Comparison of ENCODE assay signal across 8 cellular contexts in the genomic region with DNA sequence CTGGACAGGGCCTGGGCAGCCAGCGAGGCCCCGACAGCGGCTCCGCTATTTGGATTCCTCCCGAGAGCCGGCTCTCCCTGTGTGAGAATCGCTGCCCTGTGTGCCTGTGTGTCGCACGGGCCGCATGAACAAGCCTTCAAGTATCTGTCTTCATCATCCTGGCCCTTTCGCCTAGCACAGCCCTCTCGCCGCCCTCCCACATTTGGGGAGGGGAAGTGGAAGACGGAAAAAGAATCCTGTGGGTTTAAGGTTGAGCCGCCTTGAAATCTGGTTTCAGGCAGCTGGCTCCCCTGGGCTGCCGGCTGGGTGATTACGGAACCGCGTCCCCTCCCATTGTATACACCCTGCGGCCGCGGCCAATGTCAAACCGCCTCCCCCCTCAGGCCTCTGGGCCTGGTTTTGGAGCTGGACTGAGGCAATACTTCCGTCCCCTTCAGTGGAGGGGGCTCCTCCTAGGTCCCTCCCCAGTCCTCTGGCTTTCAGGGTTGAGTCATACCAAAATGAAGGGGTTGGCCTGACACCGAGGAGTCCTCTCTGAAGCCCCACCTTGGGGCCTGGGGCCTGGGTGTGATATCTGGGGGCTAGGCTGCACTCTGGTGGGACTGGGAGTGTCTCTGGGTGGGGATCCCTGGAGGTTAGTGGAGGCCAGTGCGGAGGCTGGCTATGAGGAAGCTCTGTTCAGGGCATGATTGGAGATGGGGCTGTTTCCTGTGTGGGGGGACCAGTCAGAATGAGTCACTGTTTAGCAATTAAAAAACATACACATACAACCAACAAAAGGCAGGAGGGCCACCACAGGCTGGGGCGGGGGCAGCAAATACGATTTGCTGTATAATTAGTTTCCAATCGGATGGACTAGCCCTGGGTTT. TPM values are rescaled to one million over a fixed set of nuclear protein-coding genes. Genes with fewer than 3 reads are reported as not detected.
A peak's percentile ranks its signal among the peaks of the same experiment; 100 is the strongest.
DNase-seq lines count a peak whose midpoint lies in the region; ATAC-seq, FAIRE-seq and TF ChIP-seq lines count a peak whose summit lies in the region.

No MANE protein-coding gene starts in this region.

- peaks cover 53% of the 10 kb centered on the region for H4K20me1 ChIP-seq in HepG2 (ENCODE audit: insufficient read depth, low read length)

- peak overlapping the region; percentile 90 for H3K4me2 ChIP-seq in HepG2 (ENCODE audit: low read depth, low read length)

- H3K27me3 ChIP-seq in colonic mucosa (no peaks in the 10 kb centered on the region), HepG2 (ENCODE audit: control insufficient read depth in 1 of 2, insufficient read depth in 2 of 2, low read length in 2 of 2) (no peaks in the 10 kb centered on the region; a peak in 1 of 5 replicates)

- no TSS peak for BruUV-seq in HepG2 (replicated peaks; lab: Mats Ljungman, UMichigan)

- peak overlapping the region; percentile 71 to 100 for H3K9ac ChIP-seq in colonic mucosa (ENCODE audit: low read depth in 2 of 2, low read length in 2 of 2)
- peak overlapping the region; percentile 90 for H3K9ac ChIP-seq in HepG2 (ENCODE audit: insufficient read depth, low read depth, low read length)

- CTCF ChIA-PET in GM10248 (lab: Yijun Ruan, JAX) (interaction anchor here (0.7 to 3.4 kb wide), 9 partner anchors 8 to 142 kb away, joined by 3 to 17 read pairs (median 3); partner anchors contain the start of genes ARL3, SFXN2 and SUFU), HepG2 (lab: Yijun Ruan, JAX; ENCODE audit: low intra/inter-chr PET ratio, low total read pairs) (interaction anchor here (1.5 to 2.1 kb wide), 3 partner anchors 31 to 142 kb away, joined by 5 to 7 read pairs (median 5); partner anchors contain the start of gene SUFU)

- TF ChIP-seq EP300 in HepG2 (IDR thresholded peaks at IDR 0.05; ENCODE audit: low read depth in 2 of 2, low read length in 2 of 2) = no peak
- no peak for TF ChIP-seq EP300 in HepG2 (CRISPR knock-in tag; IDR thresholded peaks at IDR 0.05; ENCODE audit: borderline replicate concordance)

- H3K27ac ChIP-seq in colonic mucosa (peak overlapping the region; percentile 99), HepG2 (ENCODE audit: extremely low read length, insufficient read depth, low read length) (peak overlapping the region; percentile 95)

- H3K79me2 ChIP-seq in HepG2 (ENCODE audit: insufficient read depth, low read length) = peaks cover 67% of the 10 kb centered on the region

- no peak for TF ChIP-seq POLR2A in HepG2 (IDR thresholded peaks at IDR 0.05; ENCODE audit: insufficient read depth in 1 of 2, low read depth in 2 of 2, low read length in 2 of 2)

- 2% methylated on average over 12 of the region's 29 CpGs for WGBS in HepG2 (ENCODE audit: low lambda C conversion rate)

- DNase-seq in GM10248 (ENCODE audit: extremely low spot score) (peak; percentile 74), HCEC 1CT (peak; percentile 97), NAMALWA (ENCODE audit: low spot score) (peak; percentile 82), colonic mucosa (peak; percentile 91), HepG2 (ENCODE audit: low spot score) (peak; percentile 44), ecto neural progenitor cell (ENCODE audit: low spot score) (no peak)
- peak; percentile 57 to 61 for DNase-seq in activated CD4-positive, alpha-beta T cell treated with anti-CD3 and anti-CD28 coated beads for 24 hours (ENCODE audit: low read depth in 2 of 2)
- peak; percentile 66 for DNase-seq in stimulated activated CD4-positive, alpha-beta T cell treated with anti-CD3 and anti-CD28 coated beads, Interleukin-4, amount 100 ng/mL, for 1 hour

- 0 out of 2 replicates have a peak, but pooled peaks have one; percentile 20 for TF ChIP-seq RAD21 in HepG2 (CRISPR knock-in tag; IDR thresholded peaks at IDR 0.05)

- POLR2A ChIA-PET in GM10248 (lab: Yijun Ruan, JAX) = interaction anchor here (0.6 to 2.4 kb wide), 4 partner anchors 13 to 29 kb away, joined by 3 to 12 read pairs (median 4); no protein-coding TSS in a partner anchor
- POLR2A ChIA-PET in HepG2 (lab: Yijun Ruan, JAX) = interaction anchor here (0.8 to 4.1 kb wide), 15 partner anchors 9 to 195 kb away, joined by 3 to 86 read pairs (median 10); partner anchors contain the start of genes ACTR1A, ARL3, C10orf95 and SFXN2

- FAIRE-seq in HepG2 (lab: Jason Lieb, UNC) = no peak

- no peaks in the 10 kb centered on the region for H3K36me3 ChIP-seq in colonic mucosa
- H3K36me3 ChIP-seq in HepG2 (replicated peaks in 1 of 2; ENCODE audit: control insufficient read depth in 1 of 2, insufficient read depth in 2 of 2, low read length in 2 of 2) = peaks cover 15 to 30% of the 10 kb centered on the region in 2 experiments; a peak in 4 of 5 replicates

- H3K4me1 ChIP-seq in colonic mucosa = peaks cover 29% of the 10 kb centered on the region
- H3K4me1 ChIP-seq in HepG2 (ENCODE audit: insufficient read depth, low read length) = peaks cover 44% of the 10 kb centered on the region

- H3K4me3 ChIP-seq in colonic mucosa (peak overlapping the region; percentile 86), HepG2 (replicated peaks in 1 of 3; ENCODE audit: insufficient read depth in 1 of 3, low read depth in 2 of 3, low read length in 3 of 3) (peak overlapping the region; percentile 69 to 85 (median 82))

- intact Hi-C loops in colonic mucosa (cut with DNase I) = no loop called here
- intact Hi-C loops in HepG2 (cut with micrococcal nuclease; ENCODE audit: unreplicated experiment) = loop anchor here (5.0 kb wide), 1 partner anchor 144 kb away; the partner anchor contains the start of genes ACTR1A and SUFU

- TF ChIP-seq CTCF in GM10248 (IDR thresholded peaks at IDR 0.05; ENCODE audit: control extremely low read depth, extremely low read depth, low read depth, missing control alignments) = no peak
- no peak for TF ChIP-seq CTCF in colonic mucosa (IDR thresholded peaks at IDR 0.05)
- TF ChIP-seq CTCF in HepG2 (CRISPR knock-in tag; IDR thresholded peaks at IDR 0.05) = no peak

- ATAC-seq in HepG2 = no peak

- in situ Hi-C loops in HepG2 (cut with HindIII; ENCODE audit: extremely low pct_ligation_motif_present, low pct_unique_long_range_greater_than_20kb) = no loop called here

- H2AFZ ChIP-seq in HepG2 (ENCODE audit: low read length) = no peak overlapping the region

- H3K9me3 ChIP-seq in colonic mucosa (no peaks in the 10 kb centered on the region), HepG2 (ENCODE audit: low read length) (no peaks in the 10 kb centered on the region)

TF ChIP-seq in HepG2, 621 proteins besides CTCF, POLR2A, EP300 and RAD21 (continues in another document):
- TF ChIP-seq EED (CRISPR knock-in tag; IDR thresholded peaks at IDR 0.05) (no peak), ONECUT2 (CRISPR knock-in tag; IDR thresholded peaks at IDR 0.05) (no peak), ZNF136 (CRISPR knock-in tag; IDR thresholded peaks at IDR 0.05; ENCODE audit: low read depth) (no peak), ARHGAP35 (CRISPR knock-in tag; IDR thresholded peaks at IDR 0.05; ENCODE audit: borderline replicate concordance) (no peak), ZNF772 (CRISPR knock-in tag; IDR thresholded peaks at IDR 0.05) (no peak), ZSCAN30 (CRISPR knock-in tag; IDR thresholded peaks at IDR 0.05) (no peak), THYN1 (CRISPR knock-in tag; IDR thresholded peaks at IDR 0.05; ENCODE audit: borderline replicate concordance, low read depth) (no peak), ZBTB37 (CRISPR knock-in tag; IDR thresholded peaks at IDR 0.05) (no peak), TEAD2 (CRISPR knock-in tag; IDR thresholded peaks at IDR 0.05) (no peak), ZFY (CRISPR knock-in tag; IDR thresholded peaks at IDR 0.05) (peak; percentile 11; the same call in 1 of the 2 replicates)

RNA-seq across cellular contexts. Expression of gene TRIM8, which starts 1.7 kb away (rescaled TPM):
- 10 to 100 TPM; 64.9 to 79.6 TPM for total RNA-seq in colonic mucosa
- total RNA-seq in HepG2 (2016; rRNA removed; fragmentation: Illumina TruSeq; extraction: Trizol) = 38.9 and 39.8 TPM in 2 replicates
- total RNA-seq in HepG2 (2016; cell fraction: cytosol; rRNA removed; fragmentation: Illumina TruSeq; extraction: Trizol; ENCODE audit: low read depth) = 13.4 and 13.6 TPM in 2 replicates
- total RNA-seq in HepG2 (2016; cell fraction: insoluble cytoplasmic fraction; rRNA removed; fragmentation: Illumina TruSeq; extraction: Trizol) = 33.2 and 39.7 TPM in 2 replicates
- total RNA-seq in HepG2 (2016; cell fraction: membrane; rRNA removed; fragmentation: Illumina TruSeq; extraction: Trizol) = 49.9 and 53.6 TPM in 2 replicates
- 21.9 and 30.8 TPM in 2 replicates for total RNA-seq in HepG2 (2016; cell fraction: nucleus; rRNA removed; fragmentation: Illumina TruSeq; extraction: Trizol)
- 66.5 and 84.1 TPM in 2 replicates for polyA plus RNA-seq in HepG2 (2011; rRNA removed)
- 62.9 and 70.1 TPM in 2 replicates for polyA plus RNA-seq in HepG2 (2011; cell fraction: cytosol; rRNA removed)
- polyA plus RNA-seq in HepG2 (2011; cell fraction: nucleus; rRNA removed) = 86.9 and 92.0 TPM in 2 replicates
- 98.0 and 117 TPM in 2 replicates for polyA plus RNA-seq in HepG2 (2012)
- 18.4 and 21.2 TPM in 2 replicates for polyA plus RNA-seq in HepG2 (2016; cell fraction: cytosol; fragmentation: Illumina TruSeq; extraction: Trizol; ENCODE audit: low read depth)
- 51.6 and 70.7 TPM in 2 replicates for polyA plus RNA-seq in HepG2 (2016; cell fraction: insoluble cytoplasmic fraction; fragmentation: Illumina TruSeq; extraction: Trizol; ENCODE audit: low read depth)
- polyA plus RNA-seq in HepG2 (2016; cell fraction: membrane; fragmentation: Illumina TruSeq; extraction: Trizol; ENCODE audit: low read depth) = 57.9 and 63.0 TPM in 2 replicates
- polyA plus RNA-seq in HepG2 (2016; cell fraction: nucleus; fragmentation: Illumina TruSeq; extraction: Trizol; ENCODE audit: insufficient read depth, low read depth) = 63.9 and 73.5 TPM in 2 replicates
- 23.8 and 82.1 TPM in 2 replicates for polyA minus RNA-seq in HepG2 (2011; rRNA and poly(A)+ RNA removed; ENCODE audit: low replicate concordance)
- 41.1 and 48.2 TPM in 2 replicates for polyA minus RNA-seq in HepG2 (2011; cell fraction: cytosol; rRNA and poly(A)+ RNA removed)
- polyA minus RNA-seq in HepG2 (2011; cell fraction: nucleus; rRNA and poly(A)+ RNA removed) = 36.6 and 46.0 TPM in 2 replicates
